ENCODE assay signal across 11 cellular contexts in the genomic region with DNA sequence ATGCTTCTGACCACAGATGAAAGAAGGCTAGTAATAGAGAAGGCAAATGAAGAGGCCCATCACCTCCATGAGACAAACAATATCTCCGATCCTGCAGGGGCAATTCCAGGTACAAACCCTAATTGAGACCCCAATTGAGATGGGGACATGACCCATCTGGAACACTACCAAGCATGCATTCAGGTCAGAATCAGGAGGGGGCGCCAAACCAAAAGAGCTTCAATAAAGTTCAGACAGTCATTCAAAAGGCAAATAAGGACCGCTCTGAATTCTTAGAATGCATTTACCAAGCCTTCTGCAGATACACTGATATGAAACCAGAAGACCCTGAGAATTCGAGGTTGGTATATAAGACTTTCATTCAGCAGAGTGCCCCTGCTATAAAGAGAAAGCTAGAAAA. TPM values are rescaled to one million over a fixed set of nuclear protein-coding genes. Genes with fewer than 3 reads are reported as not detected.
DNase-seq lines count a peak whose midpoint lies in the region; ATAC-seq and TF ChIP-seq lines count a peak whose summit lies in the region.
"Had no signal": no experiment of that assay in that cellular context is flagged by ENCODE, and none has a peak within 500 bp of the region (broad histone marks: within the 10 kb centered on the region; RNA-seq: fewer than 3 reads in every experiment).

No MANE protein-coding gene starts in this region.

- H3K36me3 ChIP-seq in left ventricle myocardium inferior: no peaks in the 10 kb centered on the region
- no peaks in the 10 kb centered on the region for H3K36me3 ChIP-seq in right atrium auricular region
- no peaks in the 10 kb centered on the region for H3K36me3 ChIP-seq in upper lobe of right lung
- no peaks in the 10 kb centered on the region for H3K36me3 ChIP-seq in brain microvascular endothelial cell (replicated peaks)
- H3K36me3 ChIP-seq: MG63 had no signal

- H3K27me3 ChIP-seq in left ventricle myocardium inferior (ENCODE audit: low read depth) (no peaks in the 10 kb centered on the region), right atrium auricular region (no peaks in the 10 kb centered on the region), upper lobe of right lung (no peaks in the 10 kb centered on the region), brain microvascular endothelial cell (replicated peaks) (no peaks in the 10 kb centered on the region)
- H3K27me3 ChIP-seq: MG63 had no signal

- intact Hi-C loops in left ventricle myocardium inferior (cut with micrococcal nuclease): loop anchor here (5.0 kb wide), 1 partner anchor 99 kb away; no protein-coding TSS in a partner anchor
- intact Hi-C loops in head of caudate nucleus (cut with DNase I): no loop called here
- intact Hi-C loops in upper lobe of right lung (cut with DNase I): no loop called here

- ATAC-seq in upper lobe of right lung: peak; percentile 49

- H3K4me3 ChIP-seq in left ventricle myocardium inferior (no peak overlapping the region), right atrium auricular region (no peak overlapping the region), upper lobe of right lung (no peak overlapping the region), brain microvascular endothelial cell (ENCODE audit: low read depth, low read length) (no peak overlapping the region)
- H3K4me3 ChIP-seq: MG63 had no signal

- H3K4me1 ChIP-seq in left ventricle myocardium inferior: peaks cover 5% of the 10 kb centered on the region
- H3K4me1 ChIP-seq in right atrium auricular region: no peaks in the 10 kb centered on the region
- no peaks in the 10 kb centered on the region for H3K4me1 ChIP-seq in upper lobe of right lung
- H3K4me1 ChIP-seq: parathyroid adenoma had no signal

- H3K27ac ChIP-seq in left ventricle myocardium inferior (replicated peaks) (no peak overlapping the region), right atrium auricular region (no peak overlapping the region), upper lobe of right lung (no peak overlapping the region), brain microvascular endothelial cell (no peak overlapping the region)
- H3K27ac ChIP-seq: parathyroid adenoma had no signal

- peaks cover 7% of the 10 kb centered on the region for H3K9me3 ChIP-seq in left ventricle myocardium inferior (replicated peaks)
- H3K9me3 ChIP-seq in right atrium auricular region: no peaks in the 10 kb centered on the region
- H3K9me3 ChIP-seq in upper lobe of right lung: no peaks in the 10 kb centered on the region
- H3K9me3 ChIP-seq: MG63 had no signal

- in situ Hi-C loops in brain microvascular endothelial cell (cut with HindIII; ENCODE audit: low pct_ligation_motif_present, low sequenced_read_pairs): no loop called here

- DNase-seq in left ventricle myocardium inferior: no peak
- no peak for DNase-seq in right atrium auricular region (ENCODE audit: low spot score)
- DNase-seq in T-helper 9 cell: peak; percentile 14
- DNase-seq in head of caudate nucleus: peak in 35 of 42 donors; percentile 5 to 82 (median 39)
- no peak for DNase-seq in upper lobe of right lung
- no peak for DNase-seq in NCI-H510A treated with DMSO at 0.1 percent for 48 hours (lab: John Stamatoyannopoulos, UW)
- no peak for DNase-seq in NCI-H1417 treated with DMSO at 0.1 percent for 48 hours (lab: John Stamatoyannopoulos, UW)
- no peak for DNase-seq in brain microvascular endothelial cell
- DNase-seq: MG63 had no signal

- TF ChIP-seq CTCF in left ventricle myocardium inferior (IDR thresholded peaks at IDR 0.05; ENCODE audit: borderline replicate concordance) (peak; percentile 62), right atrium auricular region (IDR thresholded peaks at IDR 0.05) (peak in 1 of 2 donors; percentile 56), upper lobe of right lung (IDR thresholded peaks at IDR 0.05) (peak; percentile 47), brain microvascular endothelial cell (IDR thresholded peaks at IDR 0.05; ENCODE audit: low read depth, low read length, missing control alignments) (no peak)

RNA-seq across cellular contexts. Expression of a gene that starts 10.2 kb away (rescaled TPM):
- total RNA-seq in left ventricle myocardium inferior (not detected), right atrium auricular region (not detected), upper lobe of right lung (not detected)
- total RNA-seq: fibroblast of lung had no signal

RNA-seq across cellular contexts. Expression of a gene that starts 12.3 kb away (rescaled TPM):
- total RNA-seq in left ventricle myocardium inferior (not detected), right atrium auricular region (not detected), upper lobe of right lung (not detected)
- total RNA-seq: fibroblast of lung had no signal

RNA-seq across cellular contexts. Expression of a gene that starts 23.1 kb away (rescaled TPM):
- total RNA-seq in left ventricle myocardium inferior (5.7 TPM), right atrium auricular region (10 to 100 TPM in 1 of 2 donors, 1 to 10 TPM in 1; 6.6 to 10.9 TPM), upper lobe of right lung (20.3 TPM)
- total RNA-seq: fibroblast of lung had no signal

RNA-seq across cellular contexts. Expression of a gene that starts 44.7 kb away (rescaled TPM):
- 294 TPM for total RNA-seq in left ventricle myocardium inferior
- total RNA-seq in right atrium auricular region: 100 to 1,000 TPM; 230 to 343 TPM
- total RNA-seq in upper lobe of right lung: 888 TPM
- total RNA-seq: fibroblast of lung had no signal

Comparison
In these comparisons a context has a peak if more than half of its experiments do, and no peak if none do; other contexts are left out.
1. DNase-seq: peak in T-helper 9 cell (single experiment) and head of caudate nucleus (35 of 42); none in left ventricle myocardium inferior (single experiment), right atrium auricular region (single experiment), upper lobe of right lung (single experiment), NCI-H510A treated with DMSO at 0.1 percent for 48 hours (single experiment), NCI-H1417 treated with DMSO at 0.1 percent for 48 hours (single experiment) and brain microvascular endothelial cell (single experiment).